Comparison of ENCODE assay signal across 16 cellular contexts in the genomic region with DNA sequence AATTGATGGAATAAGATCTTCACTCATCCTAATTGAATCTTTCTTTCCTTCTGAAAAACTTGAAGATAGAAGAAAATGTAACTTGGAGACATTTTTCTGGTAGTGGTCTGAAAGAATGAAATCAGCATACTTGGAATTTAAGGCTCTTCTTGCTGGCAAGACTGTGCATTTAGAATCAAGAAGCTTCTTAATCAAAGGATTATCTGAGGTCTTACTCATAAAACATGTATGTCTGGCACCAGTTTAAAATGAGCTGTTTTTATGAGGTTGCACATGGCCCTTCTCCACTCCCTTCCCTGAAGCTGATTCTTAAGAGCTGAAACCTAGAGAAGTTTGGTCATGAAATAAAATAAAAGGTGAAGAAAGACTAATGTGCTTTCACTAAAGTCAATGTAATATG.
A peak's percentile ranks its signal among the peaks of the same experiment; 100 is the strongest.
DNase-seq lines count a peak whose midpoint lies in the region; TF ChIP-seq lines count a peak whose summit lies in the region.
"Had no signal": no experiment of that assay in that cellular context is flagged by ENCODE, and none has a peak within 500 bp of the region (broad histone marks: within the 10 kb centered on the region; RNA-seq: fewer than 3 reads in every experiment).

No MANE protein-coding gene starts in this region.

- POLR2A ChIA-PET in AG04449 (lab: Yijun Ruan, JAX), result interaction anchor here (0.6 to 1.7 kb wide), 2 partner anchors 12 to 18 kb away, joined by 3 to 6 read pairs; no protein-coding TSS in a partner anchor
- POLR2A ChIA-PET in GM10248 (lab: Yijun Ruan, JAX), result no interaction called here

- H3K9me3 ChIP-seq in vagina, result no peaks in the 10 kb centered on the region
- H3K9me3 ChIP-seq: gastroesophageal sphincter, mucosa of descending colon, prostate gland had no signal

- peak; percentile 70 for DNase-seq in AG04449 (ENCODE audit: low read depth, low spot score)
- peak; percentile 30 for DNase-seq in HS-5 (ENCODE audit: low read depth)
- DNase-seq in amniotic stem cell (lab: John Stamatoyannopoulos, UW), result peak; percentile 40
- peak; percentile 89 for DNase-seq in fibroblast of villous mesenchyme (ENCODE audit: low read depth)
- DNase-seq in NK-92 (lab: John Stamatoyannopoulos, UW; ENCODE audit: unreplicated experiment), result no peak
- DNase-seq in GM10248 (ENCODE audit: extremely low spot score), result no peak
- no peak for DNase-seq in hippocampal formation (lab: John Stamatoyannopoulos, UW)
- DNase-seq in vagina (ENCODE audit: extremely low spot score in 2 of 2), result no peak
- DNase-seq: activated CD4-positive, alpha-beta T cell treated with anti-CD3 and anti-CD28 coated beads for 1 hour; activated T-cell treated with anti-CD3 and anti-CD28 coated beads for 4 hours; DMS 273 treated with DMSO at 0.1 percent for 48 hours; mucosa of descending colon; NCI-H1436; T-helper 1 cell had no signal

- H3K4me1 ChIP-seq in vagina, result peaks cover 24% of the 10 kb centered on the region
- H3K4me1 ChIP-seq: gastroesophageal sphincter, prostate gland had no signal

- CTCF ChIA-PET in AG04449 (lab: Yijun Ruan, JAX) (no interaction called here), GM10248 (lab: Yijun Ruan, JAX) (interaction anchor here (1.2 kb wide), 1 partner anchor 18 kb away, joined by 3 read pairs; no protein-coding TSS in a partner anchor)

- intact Hi-C loops in vagina (cut with DNase I), result no loop called here

- no peaks in the 10 kb centered on the region for H3K27me3 ChIP-seq in vagina
- H3K27me3 ChIP-seq: gastroesophageal sphincter had no signal

- no peak for TF ChIP-seq POLR2A in vagina (IDR thresholded peaks at IDR 0.05)

- H3K27ac ChIP-seq in vagina, result no peak overlapping the region
- H3K27ac ChIP-seq: gastroesophageal sphincter, prostate gland had no signal

- no peak for TF ChIP-seq CTCF in AG04449 (IDR thresholded peaks at IDR 0.05; ENCODE audit: insufficient read depth, low read length, missing control alignments)
- TF ChIP-seq CTCF in fibroblast of villous mesenchyme (IDR thresholded peaks at IDR 0.05; ENCODE audit: insufficient read depth, low read depth, low read length), result no peak
- TF ChIP-seq CTCF in GM10248 (IDR thresholded peaks at IDR 0.05; ENCODE audit: control extremely low read depth, extremely low read depth, low read depth, missing control alignments), result no peak
- TF ChIP-seq CTCF in vagina (IDR thresholded peaks at IDR 0.05), result no peak

- H3K4me3 ChIP-seq in AG04449 (ENCODE audit: low read depth, low read length), result no peak overlapping the region
- H3K4me3 ChIP-seq in fibroblast of villous mesenchyme (ENCODE audit: low read depth, low read length), result no peak overlapping the region
- H3K4me3 ChIP-seq in vagina, result no peak overlapping the region
- H3K4me3 ChIP-seq: gastroesophageal sphincter, mucosa of descending colon, prostate gland had no signal

- H3K36me3 ChIP-seq in vagina, result no peaks in the 10 kb centered on the region
- H3K36me3 ChIP-seq: gastroesophageal sphincter, prostate gland had no signal

Comparison
In these comparisons a context has a peak if more than half of its experiments do, and no peak if none do; other contexts are left out.
1. DNase-seq: peak in AG04449 (single experiment), HS-5 (single experiment), amniotic stem cell (single experiment) and fibroblast of villous mesenchyme (single experiment); none in NK-92 (single experiment), GM10248 (single experiment), hippocampal formation (0 of 2) and vagina (0 of 2).